ENCODE assay signal across 2 cellular contexts in the genomic region with DNA sequence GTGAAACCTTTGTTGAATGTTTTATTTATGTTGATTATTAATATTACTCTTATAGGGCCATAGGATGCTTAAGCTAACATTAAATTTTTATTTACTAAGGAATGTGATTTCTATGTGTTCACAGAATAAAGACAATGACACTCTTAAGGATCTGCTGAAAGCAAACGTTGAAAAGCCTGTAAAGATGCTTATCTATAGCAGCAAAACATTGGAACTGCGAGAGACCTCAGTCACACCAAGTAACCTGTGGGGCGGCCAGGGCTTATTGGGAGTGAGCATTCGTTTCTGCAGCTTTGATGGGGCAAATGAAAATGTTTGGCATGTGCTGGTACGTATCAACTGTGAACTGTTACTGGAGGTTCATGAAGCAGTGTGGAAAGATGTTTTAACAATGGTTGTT.
TF ChIP-seq lines count a peak whose summit lies in the region.

No MANE protein-coding gene starts in this region.

TF ChIP-seq in HCT116, 20 proteins besides CTCF, POLR2A, EP300 and RAD21:
- TF ChIP-seq EZH2phosphoT487 (IDR thresholded peaks at IDR 0.05; ENCODE audit: borderline replicate concordance): no peak
- TF ChIP-seq, protein P1, sequence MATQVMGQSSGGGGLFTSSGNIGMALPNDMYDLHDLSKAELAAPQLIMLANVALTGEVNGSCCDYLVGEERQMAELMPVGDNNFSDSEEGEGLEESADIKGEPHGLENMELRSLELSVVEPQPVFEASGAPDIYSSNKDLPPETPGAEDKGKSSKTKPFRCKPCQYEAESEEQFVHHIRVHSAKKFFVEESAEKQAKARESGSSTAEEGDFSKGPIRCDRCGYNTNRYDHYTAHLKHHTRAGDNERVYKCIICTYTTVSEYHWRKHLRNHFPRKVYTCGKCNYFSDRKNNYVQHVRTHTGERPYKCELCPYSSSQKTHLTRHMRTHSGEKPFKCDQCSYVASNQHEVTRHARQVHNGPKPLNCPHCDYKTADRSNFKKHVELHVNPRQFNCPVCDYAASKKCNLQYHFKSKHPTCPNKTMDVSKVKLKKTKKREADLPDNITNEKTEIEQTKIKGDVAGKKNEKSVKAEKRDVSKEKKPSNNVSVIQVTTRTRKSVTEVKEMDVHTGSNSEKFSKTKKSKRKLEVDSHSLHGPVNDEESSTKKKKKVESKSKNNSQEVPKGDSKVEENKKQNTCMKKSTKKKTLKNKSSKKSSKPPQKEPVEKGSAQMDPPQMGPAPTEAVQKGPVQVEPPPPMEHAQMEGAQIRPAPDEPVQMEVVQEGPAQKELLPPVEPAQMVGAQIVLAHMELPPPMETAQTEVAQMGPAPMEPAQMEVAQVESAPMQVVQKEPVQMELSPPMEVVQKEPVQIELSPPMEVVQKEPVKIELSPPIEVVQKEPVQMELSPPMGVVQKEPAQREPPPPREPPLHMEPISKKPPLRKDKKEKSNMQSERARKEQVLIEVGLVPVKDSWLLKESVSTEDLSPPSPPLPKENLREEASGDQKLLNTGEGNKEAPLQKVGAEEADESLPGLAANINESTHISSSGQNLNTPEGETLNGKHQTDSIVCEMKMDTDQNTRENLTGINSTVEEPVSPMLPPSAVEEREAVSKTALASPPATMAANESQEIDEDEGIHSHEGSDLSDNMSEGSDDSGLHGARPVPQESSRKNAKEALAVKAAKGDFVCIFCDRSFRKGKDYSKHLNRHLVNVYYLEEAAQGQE (IDR thresholded peaks at IDR 0.05; ENCODE audit: low read depth): no peak
- TF ChIP-seq JUND (IDR thresholded peaks at IDR 0.05): no peak
- no peak for TF ChIP-seq ZFX (IDR thresholded peaks at IDR 0.05)
- TF ChIP-seq FOSL1 (IDR thresholded peaks at IDR 0.05; ENCODE audit: low read depth): no peak
- no peak for TF ChIP-seq ZNF274 (IDR thresholded peaks at IDR 0.05; ENCODE audit: low read depth, low read length)
- TF ChIP-seq TCF7L2 (IDR thresholded peaks at IDR 0.05; ENCODE audit: borderline replicate concordance, extremely low read depth, insufficient read depth, insufficient read length): no peak
- no peak for TF ChIP-seq SP1 (IDR thresholded peaks at IDR 0.05; ENCODE audit: low read depth)
- TF ChIP-seq ELF1 (IDR thresholded peaks at IDR 0.05; ENCODE audit: borderline replicate concordance, low read depth): no peak
- TF ChIP-seq, protein P2, sequence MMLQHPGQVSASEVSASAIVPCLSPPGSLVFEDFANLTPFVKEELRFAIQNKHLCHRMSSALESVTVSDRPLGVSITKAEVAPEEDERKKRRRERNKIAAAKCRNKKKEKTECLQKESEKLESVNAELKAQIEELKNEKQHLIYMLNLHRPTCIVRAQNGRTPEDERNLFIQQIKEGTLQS (IDR thresholded peaks at IDR 0.05): no peak

TF ChIP-seq in GM12878, 131 proteins besides CTCF, POLR2A, EP300 and RAD21:
- TF ChIP-seq BCL11A (IDR thresholded peaks at IDR 0.05; ENCODE audit: low read depth, low read length): no peak
- TF ChIP-seq TCF3 (IDR thresholded peaks at IDR 0.05; ENCODE audit: borderline replicate concordance, insufficient read depth, low read depth, low read length): no peak
- TF ChIP-seq, protein P2 (IDR thresholded peaks at IDR 0.05; ENCODE audit: borderline replicate concordance, extremely low read depth, low read depth, low read length): no peak
- no peak for TF ChIP-seq IRF4 (IDR thresholded peaks at IDR 0.05; ENCODE audit: low read depth, low read length)
- TF ChIP-seq, protein P3, sequence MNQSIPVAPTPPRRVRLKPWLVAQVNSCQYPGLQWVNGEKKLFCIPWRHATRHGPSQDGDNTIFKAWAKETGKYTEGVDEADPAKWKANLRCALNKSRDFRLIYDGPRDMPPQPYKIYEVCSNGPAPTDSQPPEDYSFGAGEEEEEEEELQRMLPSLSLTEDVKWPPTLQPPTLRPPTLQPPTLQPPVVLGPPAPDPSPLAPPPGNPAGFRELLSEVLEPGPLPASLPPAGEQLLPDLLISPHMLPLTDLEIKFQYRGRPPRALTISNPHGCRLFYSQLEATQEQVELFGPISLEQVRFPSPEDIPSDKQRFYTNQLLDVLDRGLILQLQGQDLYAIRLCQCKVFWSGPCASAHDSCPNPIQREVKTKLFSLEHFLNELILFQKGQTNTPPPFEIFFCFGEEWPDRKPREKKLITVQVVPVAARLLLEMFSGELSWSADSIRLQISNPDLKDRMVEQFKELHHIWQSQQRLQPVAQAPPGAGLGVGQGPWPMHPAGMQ (IDR thresholded peaks at IDR 0.05; ENCODE audit: borderline replicate concordance): no peak
- TF ChIP-seq, protein P4, sequence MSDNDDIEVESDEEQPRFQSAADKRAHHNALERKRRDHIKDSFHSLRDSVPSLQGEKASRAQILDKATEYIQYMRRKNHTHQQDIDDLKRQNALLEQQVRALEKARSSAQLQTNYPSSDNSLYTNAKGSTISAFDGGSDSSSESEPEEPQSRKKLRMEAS (IDR thresholded peaks at IDR 0.05; ENCODE audit: low read depth, low read length): no peak
- no peak for TF ChIP-seq KAT2A (conservative IDR thresholded peaks at IDR 0.05; ENCODE audit: control insufficient read depth, low read depth, low read length)
- TF ChIP-seq, protein P1 (IDR thresholded peaks at IDR 0.05; ENCODE audit: low read depth, low read length): no peak
- TF ChIP-seq, protein P5, sequence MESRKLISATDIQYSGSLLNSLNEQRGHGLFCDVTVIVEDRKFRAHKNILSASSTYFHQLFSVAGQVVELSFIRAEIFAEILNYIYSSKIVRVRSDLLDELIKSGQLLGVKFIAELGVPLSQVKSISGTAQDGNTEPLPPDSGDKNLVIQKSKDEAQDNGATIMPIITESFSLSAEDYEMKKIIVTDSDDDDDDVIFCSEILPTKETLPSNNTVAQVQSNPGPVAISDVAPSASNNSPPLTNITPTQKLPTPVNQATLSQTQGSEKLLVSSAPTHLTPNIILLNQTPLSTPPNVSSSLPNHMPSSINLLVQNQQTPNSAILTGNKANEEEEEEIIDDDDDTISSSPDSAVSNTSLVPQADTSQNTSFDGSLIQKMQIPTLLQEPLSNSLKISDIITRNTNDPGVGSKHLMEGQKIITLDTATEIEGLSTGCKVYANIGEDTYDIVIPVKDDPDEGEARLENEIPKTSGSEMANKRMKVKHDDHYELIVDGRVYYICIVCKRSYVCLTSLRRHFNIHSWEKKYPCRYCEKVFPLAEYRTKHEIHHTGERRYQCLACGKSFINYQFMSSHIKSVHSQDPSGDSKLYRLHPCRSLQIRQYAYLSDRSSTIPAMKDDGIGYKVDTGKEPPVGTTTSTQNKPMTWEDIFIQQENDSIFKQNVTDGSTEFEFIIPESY (IDR thresholded peaks at IDR 0.05): no peak
- TF ChIP-seq ZSCAN29 (IDR thresholded peaks at IDR 0.05): no peak
- TF ChIP-seq FOXK2 (IDR thresholded peaks at IDR 0.05): no peak
- no peak for TF ChIP-seq CHD2 (IDR thresholded peaks at IDR 0.05; ENCODE audit: borderline replicate concordance, low read depth, low read length)
- TF ChIP-seq CBX3 (IDR thresholded peaks at IDR 0.05; ENCODE audit: borderline replicate concordance, low read depth): no peak
